Comparison of ENCODE assay signal across 1 cellular context in the genomic region with DNA sequence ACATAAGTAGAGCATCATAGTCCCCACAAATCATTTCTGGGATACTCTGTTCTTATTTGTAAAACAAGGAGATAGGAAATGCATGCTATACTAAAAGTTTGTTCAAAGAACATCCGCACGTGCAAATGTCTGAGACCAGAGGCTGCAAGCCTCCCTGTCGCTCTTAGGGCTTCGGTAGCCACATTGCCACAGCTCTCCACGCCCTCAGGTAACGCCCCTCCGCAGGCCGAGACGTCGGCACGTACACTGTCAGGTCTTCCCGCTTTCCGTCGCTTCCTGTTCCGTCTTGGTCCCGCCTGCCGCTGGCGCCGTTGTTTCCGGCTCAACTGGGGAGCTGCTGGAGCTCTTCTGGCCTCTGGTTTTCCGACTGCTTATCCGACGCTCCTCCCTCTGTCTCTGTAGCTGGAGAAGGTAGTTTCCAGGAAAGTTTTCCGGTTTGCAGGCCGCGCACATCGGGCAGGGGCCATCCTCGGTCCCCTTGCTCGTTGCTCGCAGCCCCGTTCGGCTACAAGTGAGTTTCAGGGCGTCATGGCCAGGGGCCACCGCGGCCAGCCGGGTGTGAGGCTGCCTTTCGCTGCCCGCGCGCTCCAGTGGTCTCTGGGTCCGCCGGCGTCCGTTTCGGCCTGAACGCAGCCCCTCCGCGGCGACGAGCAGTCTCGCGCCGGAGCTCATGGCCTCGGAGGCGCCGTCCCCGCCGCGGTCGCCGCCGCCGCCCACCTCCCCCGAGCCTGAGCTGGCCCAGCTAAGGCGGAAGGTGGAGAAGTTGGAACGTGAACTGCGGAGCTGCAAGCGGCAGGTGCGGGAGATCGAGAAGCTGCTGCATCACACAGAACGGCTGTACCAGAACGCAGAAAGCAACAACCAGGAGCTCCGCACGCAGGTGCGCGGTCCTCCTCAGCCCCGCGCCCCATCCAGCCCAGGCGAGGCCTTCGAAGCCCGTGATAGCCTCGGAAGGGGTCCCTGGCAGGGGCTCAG.
TF ChIP-seq lines count a peak whose summit lies in the region.

A gene with protein sequence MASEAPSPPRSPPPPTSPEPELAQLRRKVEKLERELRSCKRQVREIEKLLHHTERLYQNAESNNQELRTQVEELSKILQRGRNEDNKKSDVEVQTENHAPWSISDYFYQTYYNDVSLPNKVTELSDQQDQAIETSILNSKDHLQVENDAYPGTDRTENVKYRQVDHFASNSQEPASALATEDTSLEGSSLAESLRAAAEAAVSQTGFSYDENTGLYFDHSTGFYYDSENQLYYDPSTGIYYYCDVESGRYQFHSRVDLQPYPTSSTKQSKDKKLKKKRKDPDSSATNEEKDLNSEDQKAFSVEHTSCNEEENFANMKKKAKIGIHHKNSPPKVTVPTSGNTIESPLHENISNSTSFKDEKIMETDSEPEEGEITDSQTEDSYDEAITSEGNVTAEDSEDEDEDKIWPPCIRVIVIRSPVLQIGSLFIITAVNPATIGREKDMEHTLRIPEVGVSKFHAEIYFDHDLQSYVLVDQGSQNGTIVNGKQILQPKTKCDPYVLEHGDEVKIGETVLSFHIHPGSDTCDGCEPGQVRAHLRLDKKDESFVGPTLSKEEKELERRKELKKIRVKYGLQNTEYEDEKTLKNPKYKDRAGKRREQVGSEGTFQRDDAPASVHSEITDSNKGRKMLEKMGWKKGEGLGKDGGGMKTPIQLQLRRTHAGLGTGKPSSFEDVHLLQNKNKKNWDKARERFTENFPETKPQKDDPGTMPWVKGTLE (plus strand): TSS at position 308 of the 975 bp plus-strand sequence. CDS start 363 bp downstream, at position 671.

TF ChIP-seq in K562, 482 proteins besides CTCF, POLR2A, EP300 and RAD21 (continued from another document and continues in another):
- TF ChIP-seq, protein P1, sequence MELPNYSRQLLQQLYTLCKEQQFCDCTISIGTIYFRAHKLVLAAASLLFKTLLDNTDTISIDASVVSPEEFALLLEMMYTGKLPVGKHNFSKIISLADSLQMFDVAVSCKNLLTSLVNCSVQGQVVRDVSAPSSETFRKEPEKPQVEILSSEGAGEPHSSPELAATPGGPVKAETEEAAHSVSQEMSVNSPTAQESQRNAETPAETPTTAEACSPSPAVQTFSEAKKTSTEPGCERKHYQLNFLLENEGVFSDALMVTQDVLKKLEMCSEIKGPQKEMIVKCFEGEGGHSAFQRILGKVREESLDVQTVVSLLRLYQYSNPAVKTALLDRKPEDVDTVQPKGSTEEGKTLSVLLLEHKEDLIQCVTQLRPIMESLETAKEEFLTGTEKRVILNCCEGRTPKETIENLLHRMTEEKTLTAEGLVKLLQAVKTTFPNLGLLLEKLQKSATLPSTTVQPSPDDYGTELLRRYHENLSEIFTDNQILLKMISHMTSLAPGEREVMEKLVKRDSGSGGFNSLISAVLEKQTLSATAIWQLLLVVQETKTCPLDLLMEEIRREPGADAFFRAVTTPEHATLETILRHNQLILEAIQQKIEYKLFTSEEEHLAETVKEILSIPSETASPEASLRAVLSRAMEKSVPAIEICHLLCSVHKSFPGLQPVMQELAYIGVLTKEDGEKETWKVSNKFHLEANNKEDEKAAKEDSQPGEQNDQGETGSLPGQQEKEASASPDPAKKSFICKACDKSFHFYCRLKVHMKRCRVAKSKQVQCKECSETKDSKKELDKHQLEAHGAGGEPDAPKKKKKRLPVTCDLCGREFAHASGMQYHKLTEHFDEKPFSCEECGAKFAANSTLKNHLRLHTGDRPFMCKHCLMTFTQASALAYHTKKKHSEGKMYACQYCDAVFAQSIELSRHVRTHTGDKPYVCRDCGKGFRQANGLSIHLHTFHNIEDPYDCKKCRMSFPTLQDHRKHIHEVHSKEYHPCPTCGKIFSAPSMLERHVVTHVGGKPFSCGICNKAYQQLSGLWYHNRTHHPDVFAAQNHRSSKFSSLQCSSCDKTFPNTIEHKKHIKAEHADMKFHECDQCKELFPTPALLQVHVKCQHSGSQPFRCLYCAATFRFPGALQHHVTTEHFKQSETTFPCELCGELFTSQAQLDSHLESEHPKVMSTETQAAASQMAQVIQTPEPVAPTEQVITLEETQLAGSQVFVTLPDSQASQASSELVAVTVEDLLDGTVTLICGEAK (IDR thresholded peaks at IDR 0.05): peak; percentile 95
- TF ChIP-seq, protein P1 (CRISPR knock-in tag; IDR thresholded peaks at IDR 0.05): no peak
- TF ChIP-seq, protein P2, sequence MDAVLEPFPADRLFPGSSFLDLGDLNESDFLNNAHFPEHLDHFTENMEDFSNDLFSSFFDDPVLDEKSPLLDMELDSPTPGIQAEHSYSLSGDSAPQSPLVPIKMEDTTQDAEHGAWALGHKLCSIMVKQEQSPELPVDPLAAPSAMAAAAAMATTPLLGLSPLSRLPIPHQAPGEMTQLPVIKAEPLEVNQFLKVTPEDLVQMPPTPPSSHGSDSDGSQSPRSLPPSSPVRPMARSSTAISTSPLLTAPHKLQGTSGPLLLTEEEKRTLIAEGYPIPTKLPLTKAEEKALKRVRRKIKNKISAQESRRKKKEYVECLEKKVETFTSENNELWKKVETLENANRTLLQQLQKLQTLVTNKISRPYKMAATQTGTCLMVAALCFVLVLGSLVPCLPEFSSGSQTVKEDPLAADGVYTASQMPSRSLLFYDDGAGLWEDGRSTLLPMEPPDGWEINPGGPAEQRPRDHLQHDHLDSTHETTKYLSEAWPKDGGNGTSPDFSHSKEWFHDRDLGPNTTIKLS (IDR thresholded peaks at IDR 0.05; ENCODE audit: borderline replicate concordance, low read depth): peak; percentile 66; the same call in 1 of the 2 replicates
- TF ChIP-seq HMG20B (CRISPR knock-in tag; IDR thresholded peaks at IDR 0.05) (no peak), ZBTB1 (CRISPR knock-in tag; IDR thresholded peaks at IDR 0.05; ENCODE audit: borderline replicate concordance, low read depth) (peak; percentile 6; the same call in 1 of the 2 replicates), RBFOX2 (IDR thresholded peaks at IDR 0.05; ENCODE audit: low read depth, low read length) (peak; percentile 85), YY1 (IDR thresholded peaks at IDR 0.05; ENCODE audit: borderline replicate concordance in 1 of 3, control insufficient read depth in 1 of 3, extremely low read depth in 1 of 3, insufficient read depth in 3 of 3, insufficient read length in 1 of 3, insufficient replicate concordance in 2 of 3, low read depth in 1 of 3, low read length in 2 of 3) (peak in 1 of 3 experiments; percentile 60), HCFC1 (IDR thresholded peaks at IDR 0.05; ENCODE audit: low read depth, low read length) (peak; percentile 69), TAL1 (IDR thresholded peaks at IDR 0.05) (no peak), NRF1 (conservative IDR thresholded peaks at IDR 0.05 in 1 of 2, IDR thresholded peaks at IDR 0.05 in 1 of 2) (peak; percentile 35 to 42), ZNF764 (CRISPR knock-in tag; IDR thresholded peaks at IDR 0.05; ENCODE audit: low read depth) (no peak), SRF (CRISPR knock-in tag; IDR thresholded peaks at IDR 0.05) (peak in 1 of 2 experiments; percentile 52; a peak in 1 of 4 replicates), HOXB6 (CRISPR knock-in tag; IDR thresholded peaks at IDR 0.05; ENCODE audit: borderline replicate concordance) (no peak), ZNF699 (CRISPR knock-in tag; IDR thresholded peaks at IDR 0.05; ENCODE audit: insufficient replicate concordance) (no peak), CBX3 (IDR thresholded peaks at IDR 0.05; ENCODE audit: borderline replicate concordance in 1 of 2, low read length in 2 of 2) (peak in 1 of 2 experiments; percentile 94; a peak in 2 of 3 replicates), DIDO1 (tag; IDR thresholded peaks at IDR 0.05; ENCODE audit: low read depth) (peak; percentile 61; the same call in 1 of the 2 replicates), ZNF224 (CRISPR knock-in tag; IDR thresholded peaks at IDR 0.05) (no peak), CTBP1 (IDR thresholded peaks at IDR 0.05; ENCODE audit: borderline replicate concordance) (peak; percentile 63; the same call in 1 of the 2 replicates), SUPT5H (IDR thresholded peaks at IDR 0.05) (peak; percentile 88), SMARCA4 (IDR thresholded peaks at IDR 0.05) (no peak), SMARCB1 (IDR thresholded peaks at IDR 0.05; ENCODE audit: insufficient read length, low read depth) (no peak), HNRNPLL (IDR thresholded peaks at IDR 0.05; ENCODE audit: low read depth, low read length, poor library complexity, severe bottlenecking) (peak; percentile 84), ZBTB7A (IDR thresholded peaks at IDR 0.05; ENCODE audit: borderline replicate concordance, control insufficient read depth, low read depth, low read length) (peak; percentile 31; the same call in 1 of the 2 replicates), FOXP1 (CRISPR knock-in tag; IDR thresholded peaks at IDR 0.05) (peak; percentile 66; the same call in 1 of the 2 replicates)
- TF ChIP-seq, protein P3, sequence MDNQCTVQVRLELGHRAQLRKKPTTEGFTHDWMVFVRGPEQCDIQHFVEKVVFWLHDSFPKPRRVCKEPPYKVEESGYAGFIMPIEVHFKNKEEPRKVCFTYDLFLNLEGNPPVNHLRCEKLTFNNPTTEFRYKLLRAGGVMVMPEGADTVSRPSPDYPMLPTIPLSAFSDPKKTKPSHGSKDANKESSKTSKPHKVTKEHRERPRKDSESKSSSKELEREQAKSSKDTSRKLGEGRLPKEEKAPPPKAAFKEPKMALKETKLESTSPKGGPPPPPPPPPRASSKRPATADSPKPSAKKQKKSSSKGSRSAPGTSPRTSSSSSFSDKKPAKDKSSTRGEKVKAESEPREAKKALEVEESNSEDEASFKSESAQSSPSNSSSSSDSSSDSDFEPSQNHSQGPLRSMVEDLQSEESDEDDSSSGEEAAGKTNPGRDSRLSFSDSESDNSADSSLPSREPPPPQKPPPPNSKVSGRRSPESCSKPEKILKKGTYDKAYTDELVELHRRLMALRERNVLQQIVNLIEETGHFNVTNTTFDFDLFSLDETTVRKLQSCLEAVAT (IDR thresholded peaks at IDR 0.05): no peak
- TF ChIP-seq, protein P4, sequence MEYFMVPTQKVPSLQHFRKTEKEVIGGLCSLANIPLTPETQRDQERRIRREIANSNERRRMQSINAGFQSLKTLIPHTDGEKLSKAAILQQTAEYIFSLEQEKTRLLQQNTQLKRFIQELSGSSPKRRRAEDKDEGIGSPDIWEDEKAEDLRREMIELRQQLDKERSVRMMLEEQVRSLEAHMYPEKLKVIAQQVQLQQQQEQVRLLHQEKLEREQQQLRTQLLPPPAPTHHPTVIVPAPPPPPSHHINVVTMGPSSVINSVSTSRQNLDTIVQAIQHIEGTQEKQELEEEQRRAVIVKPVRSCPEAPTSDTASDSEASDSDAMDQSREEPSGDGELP (CRISPR knock-in tag; IDR thresholded peaks at IDR 0.05; ENCODE audit: borderline replicate concordance): peak; percentile 78
- TF ChIP-seq, protein P5, sequence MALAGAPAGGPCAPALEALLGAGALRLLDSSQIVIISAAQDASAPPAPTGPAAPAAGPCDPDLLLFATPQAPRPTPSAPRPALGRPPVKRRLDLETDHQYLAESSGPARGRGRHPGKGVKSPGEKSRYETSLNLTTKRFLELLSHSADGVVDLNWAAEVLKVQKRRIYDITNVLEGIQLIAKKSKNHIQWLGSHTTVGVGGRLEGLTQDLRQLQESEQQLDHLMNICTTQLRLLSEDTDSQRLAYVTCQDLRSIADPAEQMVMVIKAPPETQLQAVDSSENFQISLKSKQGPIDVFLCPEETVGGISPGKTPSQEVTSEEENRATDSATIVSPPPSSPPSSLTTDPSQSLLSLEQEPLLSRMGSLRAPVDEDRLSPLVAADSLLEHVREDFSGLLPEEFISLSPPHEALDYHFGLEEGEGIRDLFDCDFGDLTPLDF (CRISPR knock-in tag; IDR thresholded peaks at IDR 0.05): no peak
- TF ChIP-seq, protein P6, sequence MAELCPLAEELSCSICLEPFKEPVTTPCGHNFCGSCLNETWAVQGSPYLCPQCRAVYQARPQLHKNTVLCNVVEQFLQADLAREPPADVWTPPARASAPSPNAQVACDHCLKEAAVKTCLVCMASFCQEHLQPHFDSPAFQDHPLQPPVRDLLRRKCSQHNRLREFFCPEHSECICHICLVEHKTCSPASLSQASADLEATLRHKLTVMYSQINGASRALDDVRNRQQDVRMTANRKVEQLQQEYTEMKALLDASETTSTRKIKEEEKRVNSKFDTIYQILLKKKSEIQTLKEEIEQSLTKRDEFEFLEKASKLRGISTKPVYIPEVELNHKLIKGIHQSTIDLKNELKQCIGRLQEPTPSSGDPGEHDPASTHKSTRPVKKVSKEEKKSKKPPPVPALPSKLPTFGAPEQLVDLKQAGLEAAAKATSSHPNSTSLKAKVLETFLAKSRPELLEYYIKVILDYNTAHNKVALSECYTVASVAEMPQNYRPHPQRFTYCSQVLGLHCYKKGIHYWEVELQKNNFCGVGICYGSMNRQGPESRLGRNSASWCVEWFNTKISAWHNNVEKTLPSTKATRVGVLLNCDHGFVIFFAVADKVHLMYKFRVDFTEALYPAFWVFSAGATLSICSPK (IDR thresholded peaks at IDR 0.05; ENCODE audit: borderline replicate concordance): no peak
- TF ChIP-seq, protein P7, sequence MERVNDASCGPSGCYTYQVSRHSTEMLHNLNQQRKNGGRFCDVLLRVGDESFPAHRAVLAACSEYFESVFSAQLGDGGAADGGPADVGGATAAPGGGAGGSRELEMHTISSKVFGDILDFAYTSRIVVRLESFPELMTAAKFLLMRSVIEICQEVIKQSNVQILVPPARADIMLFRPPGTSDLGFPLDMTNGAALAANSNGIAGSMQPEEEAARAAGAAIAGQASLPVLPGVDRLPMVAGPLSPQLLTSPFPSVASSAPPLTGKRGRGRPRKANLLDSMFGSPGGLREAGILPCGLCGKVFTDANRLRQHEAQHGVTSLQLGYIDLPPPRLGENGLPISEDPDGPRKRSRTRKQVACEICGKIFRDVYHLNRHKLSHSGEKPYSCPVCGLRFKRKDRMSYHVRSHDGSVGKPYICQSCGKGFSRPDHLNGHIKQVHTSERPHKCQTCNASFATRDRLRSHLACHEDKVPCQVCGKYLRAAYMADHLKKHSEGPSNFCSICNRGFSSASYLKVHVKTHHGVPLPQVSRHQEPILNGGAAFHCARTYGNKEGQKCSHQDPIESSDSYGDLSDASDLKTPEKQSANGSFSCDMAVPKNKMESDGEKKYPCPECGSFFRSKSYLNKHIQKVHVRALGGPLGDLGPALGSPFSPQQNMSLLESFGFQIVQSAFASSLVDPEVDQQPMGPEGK (CRISPR knock-in tag; IDR thresholded peaks at IDR 0.05; ENCODE audit: borderline replicate concordance): no peak
